In the genomic region with DNA sequence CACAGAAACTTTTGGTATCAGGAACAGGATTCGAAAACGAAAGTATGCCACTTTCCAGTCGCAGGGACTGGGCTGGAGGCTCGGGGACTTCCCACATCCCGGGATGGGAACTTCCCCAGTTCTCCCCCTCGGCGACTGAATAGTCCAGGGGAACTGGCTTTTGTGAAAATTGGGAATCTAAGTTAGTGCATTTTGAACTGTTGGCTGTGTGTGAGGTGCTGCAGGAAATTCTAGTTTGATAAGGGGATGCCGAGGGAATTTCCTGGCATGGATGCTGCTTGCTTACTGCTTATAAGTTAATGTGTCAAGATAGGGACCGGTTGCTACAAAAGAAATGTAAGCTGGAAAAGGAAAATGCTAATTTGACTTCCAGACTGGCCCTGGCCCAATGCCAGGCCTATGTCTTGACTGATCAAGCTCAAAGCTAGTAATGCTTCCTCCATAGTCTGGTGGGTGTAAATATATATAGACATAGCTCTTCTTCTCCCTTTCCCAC, we compare ENCODE assay signal across 8 cellular contexts.
A peak's percentile ranks its signal among the peaks of the same experiment; 100 is the strongest.
DNase-seq lines count a peak whose midpoint lies in the region; ATAC-seq and TF ChIP-seq lines count a peak whose summit lies in the region.

No MANE protein-coding gene starts in this region.

- H3K27ac Mint-ChIP-seq in HFFc6 = peak overlapping the region; percentile 58

- no peaks in the 10 kb centered on the region for H3K36me3 ChIP-seq in adrenal gland (replicated peaks in 1 of 2)

- no peak for TF ChIP-seq POLR2A in adrenal gland (IDR thresholded peaks at IDR 0.05)

- H3K27me3 ChIP-seq in adrenal gland = no peaks in the 10 kb centered on the region

- DNase-seq in Ammon's horn (ENCODE audit: low spot score) (peak; percentile 19), HFFc6 (peak; percentile 1), adrenal gland (peak; percentile 15 to 74 (median 58)), kidney tubule cell (ENCODE audit: low spot score) (peak; percentile 94), superior temporal gyrus (ENCODE audit: extremely low spot score) (peak; percentile 33), GM19238 (ENCODE audit: insufficient read length, low spot score) (no peak)

- intact Hi-C loops in adrenal gland (cut with DNase I) = no loop called here

- peaks cover 12% of the 10 kb centered on the region for H3K27me3 Mint-ChIP-seq in HFFc6 (ENCODE audit: insufficient read depth)

- H3K4me3 ChIP-seq in adrenal gland = peak overlapping the region in 2 of 4 donors; percentile 5 to 60

- WGBS in adrenal gland, 4 donors = 1 to 29% (median 14%) methylated on average over 9 of the region's 9 CpGs

- ATAC-seq in HG03457 (IDR thresholded peaks at IDR 0.05; ENCODE audit: unreplicated experiment) (no peak), GM21528 (IDR thresholded peaks at IDR 0.05; ENCODE audit: low FRiP score, unreplicated experiment) (no peak)

- H3K36me3 Mint-ChIP-seq in HFFc6 (ENCODE audit: low read depth) = no peaks in the 10 kb centered on the region

- H3K9me3 Mint-ChIP-seq in HFFc6 = no peaks in the 10 kb centered on the region

- peaks cover 16% of the 10 kb centered on the region for H3K4me1 Mint-ChIP-seq in HFFc6 (ENCODE audit: low read depth)

- peak overlapping the region in 4 of 5 donors; percentile 17 to 78 (median 54) for H3K27ac ChIP-seq in adrenal gland

- no peaks in the 10 kb centered on the region for H3K9me3 ChIP-seq in adrenal gland (replicated peaks in 1 of 3)

- TF ChIP-seq CTCF in HFFc6 (IDR thresholded peaks at IDR 0.05) = no peak
- no peak for TF ChIP-seq CTCF in adrenal gland (IDR thresholded peaks at IDR 0.05)

- H3K4me1 ChIP-seq in adrenal gland (replicated peaks in 1 of 2) = peaks cover 0 to 3% of the 10 kb centered on the region in 2 donors

- H3K4me3 Mint-ChIP-seq in HFFc6 = peak overlapping the region; percentile 93
